2 cellular contexts compared by ENCODE assay signal in the genomic region with DNA sequence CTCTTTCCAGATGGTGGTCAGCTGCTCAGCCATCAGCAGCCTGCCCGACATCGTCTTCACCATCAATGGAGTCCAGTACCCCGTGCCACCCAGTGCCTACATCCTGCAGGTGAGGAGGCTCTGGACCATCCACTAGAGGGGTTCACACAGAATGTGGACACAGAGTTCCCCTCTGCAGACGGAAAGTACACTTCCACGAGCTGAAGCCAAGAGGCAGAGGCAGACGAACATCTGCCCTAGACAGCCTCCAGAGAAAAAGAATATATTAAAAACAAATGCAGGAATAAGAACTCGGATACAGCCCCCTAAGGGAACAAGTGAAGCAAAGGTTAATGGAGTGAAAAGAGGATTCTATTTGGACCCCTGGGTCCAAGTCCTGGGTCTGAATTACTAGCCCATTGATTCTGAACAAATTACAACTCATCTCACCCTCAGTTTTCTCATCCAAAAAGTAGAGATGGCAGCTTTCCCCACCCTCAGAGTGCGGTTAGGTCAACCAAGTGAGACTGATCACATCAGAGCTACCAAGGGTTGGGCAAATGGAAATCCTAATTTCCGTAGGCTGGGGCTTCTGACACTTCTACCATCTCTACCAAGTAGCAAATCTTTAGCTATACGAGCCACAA. TPM values are rescaled to one million over a fixed set of nuclear protein-coding genes. Genes with fewer than 3 reads are reported as not detected.
"Had no signal": no experiment of that assay in that cellular context is flagged by ENCODE, and none has a peak within 500 bp of the region (broad histone marks: within the 10 kb centered on the region; RNA-seq: fewer than 3 reads in every experiment).

No MANE protein-coding gene starts in this region.

RNA-seq across cellular contexts. Expression of a gene that starts 8.1 kb away (rescaled TPM):
- total RNA-seq: G401, GM12878 had no signal

RNA-seq across cellular contexts. Expression of a gene that starts 10.7 kb away (rescaled TPM):
- total RNA-seq: G401, GM12878 had no signal

RNA-seq across cellular contexts. Expression of a gene that starts 29.5 kb away (rescaled TPM):
- total RNA-seq: G401, GM12878 had no signal
